Comparison of ENCODE assay signal across 8 cellular contexts in the genomic region with DNA sequence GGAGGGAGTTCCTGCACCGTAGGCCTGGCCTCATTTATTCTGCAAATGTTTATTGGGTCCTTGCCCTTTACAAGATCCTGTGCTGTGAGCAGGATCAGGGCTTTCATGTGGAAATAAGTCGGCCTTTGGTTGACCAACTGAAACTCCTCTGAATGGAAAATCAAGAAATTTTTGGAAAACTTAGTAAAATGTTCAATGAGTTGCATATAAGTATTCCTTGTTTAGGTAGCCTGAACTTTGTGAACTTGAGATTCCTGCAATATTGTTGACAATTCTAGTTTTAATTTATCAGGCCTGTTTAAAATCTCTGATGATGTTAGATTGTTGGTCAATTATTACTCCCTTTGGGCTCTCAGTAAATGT. TPM values are rescaled to one million over a fixed set of nuclear protein-coding genes. Genes with fewer than 3 reads are reported as not detected.
A peak's percentile ranks its signal among the peaks of the same experiment; 100 is the strongest.
DNase-seq lines count a peak whose midpoint lies in the region; ATAC-seq and TF ChIP-seq lines count a peak whose summit lies in the region.

No MANE protein-coding gene starts in this region.

- no peaks in the 10 kb centered on the region for H4K20me1 ChIP-seq in OCI-LY1 (ENCODE audit: insufficient read depth, low read length)
- peaks cover 8% of the 10 kb centered on the region for H4K20me1 ChIP-seq in neural cell (ENCODE audit: insufficient read depth)

- no peak for ATAC-seq in GM21619 (IDR thresholded peaks at IDR 0.05; ENCODE audit: unreplicated experiment)
- ATAC-seq in GM21515 (IDR thresholded peaks at IDR 0.05; ENCODE audit: unreplicated experiment): no peak
- ATAC-seq in HG02763 (IDR thresholded peaks at IDR 0.05; ENCODE audit: unreplicated experiment): no peak

- no peak for TF ChIP-seq EP300 in neural cell (conservative IDR thresholded peaks at IDR 0.05; ENCODE audit: poor library complexity, severe bottlenecking)

- peak overlapping the region; percentile 81 for H3K4me2 ChIP-seq in OCI-LY1 (ENCODE audit: low read length)
- H3K4me2 ChIP-seq in neural cell (ENCODE audit: low read length): peak overlapping the region; percentile 84

- CTCF ChIA-PET in BJ (lab: Yijun Ruan, JAX): interaction anchor here (1.6 kb wide), 1 partner anchor 31 kb away, joined by 3 read pairs; no protein-coding TSS in a partner anchor

- H3K4me1 ChIP-seq in OCI-LY1 (ENCODE audit: insufficient read depth, low read length, severe bottlenecking) (peaks cover 28% of the 10 kb centered on the region), endocrine pancreas (ENCODE audit: control insufficient read depth, insufficient read depth, low read length) (peaks cover 5% of the 10 kb centered on the region)

- H3K36me3 ChIP-seq in BJ (ENCODE audit: control insufficient read depth, insufficient read depth, low read length) (no peaks in the 10 kb centered on the region; the same call in 1 of the 2 replicates), OCI-LY1 (ENCODE audit: insufficient read depth, low read length) (peaks cover 42% of the 10 kb centered on the region), endocrine pancreas (ENCODE audit: control insufficient read depth, insufficient read depth, low read length) (peaks cover 3% of the 10 kb centered on the region), neural cell (ENCODE audit: insufficient read depth, low read length) (peaks cover 10% of the 10 kb centered on the region)

- POLR2A ChIA-PET in BJ (lab: Charles Lee): no interaction called here

- peak overlapping the region; percentile 76 for H3K4me3 ChIP-seq in BJ (ENCODE audit: low read depth, low read length)
- peak overlapping the region; percentile 77 for H3K4me3 ChIP-seq in OCI-LY1 (ENCODE audit: low read depth, low read length, poor library complexity, severe bottlenecking)
- peak overlapping the region; percentile 93 for H3K4me3 ChIP-seq in endocrine pancreas (ENCODE audit: control insufficient read depth, insufficient read depth, low read length)
- peak overlapping the region; percentile 91 for H3K4me3 ChIP-seq in neural cell (ENCODE audit: low read length)

- no peak overlapping the region for H2AFZ ChIP-seq in OCI-LY1 (ENCODE audit: low read length)
- no peak overlapping the region for H2AFZ ChIP-seq in neural cell (ENCODE audit: low read depth, low read length)

- H3K9ac ChIP-seq in OCI-LY1 (ENCODE audit: low read length): peak overlapping the region; percentile 77
- H3K9ac ChIP-seq in endocrine pancreas (ENCODE audit: control insufficient read depth, insufficient read depth, low read length): peak overlapping the region; percentile 97
- H3K9ac ChIP-seq in neural cell (ENCODE audit: low read length): peak overlapping the region; percentile 91

- H3F3A ChIP-seq in OCI-LY1 (ENCODE audit: insufficient read depth, low read length): peaks cover 10% of the 10 kb centered on the region
- H3F3A ChIP-seq in neural cell (ENCODE audit: insufficient read depth, low read length, poor library complexity, severe bottlenecking): peaks cover 4% of the 10 kb centered on the region

- H3K79me2 ChIP-seq in OCI-LY1 (ENCODE audit: insufficient read depth, low read length) (peaks cover 55% of the 10 kb centered on the region), neural cell (replicated peaks; ENCODE audit: insufficient read depth, low read length) (peaks cover 53% of the 10 kb centered on the region)

- DNase-seq in BJ (ENCODE audit: low read depth): no peak
- no peak for DNase-seq in ecto neural progenitor cell (ENCODE audit: low spot score)

- no peak overlapping the region for H3K27ac ChIP-seq in OCI-LY1 (ENCODE audit: low read depth, low read length, poor library complexity, severe bottlenecking)
- peak overlapping the region; percentile 86 for H3K27ac ChIP-seq in neural cell (ENCODE audit: low read length)

- H3K9me3 ChIP-seq in OCI-LY1 (ENCODE audit: low read length) (no peaks in the 10 kb centered on the region), endocrine pancreas (ENCODE audit: control insufficient read depth, low read length) (no peaks in the 10 kb centered on the region), neural cell (ENCODE audit: low read length) (no peaks in the 10 kb centered on the region)

- TF ChIP-seq RAD21 in neural cell (conservative IDR thresholded peaks at IDR 0.05): no peak

- TF ChIP-seq CTCF in BJ (IDR thresholded peaks at IDR 0.05; ENCODE audit: insufficient read depth, low read depth, low read length): no peak
- no peak for TF ChIP-seq CTCF in OCI-LY1 (IDR thresholded peaks at IDR 0.05; ENCODE audit: low read length)
- no peak for TF ChIP-seq CTCF in neural cell (IDR thresholded peaks at IDR 0.05; ENCODE audit: poor library complexity, severe bottlenecking)

- H3K27me3 ChIP-seq in BJ (ENCODE audit: control insufficient read depth, insufficient read depth, low read length) (no peaks in the 10 kb centered on the region), OCI-LY1 (ENCODE audit: insufficient read depth, low read length) (no peaks in the 10 kb centered on the region), endocrine pancreas (ENCODE audit: control insufficient read depth, insufficient read depth, low read length) (no peaks in the 10 kb centered on the region), neural cell (ENCODE audit: insufficient read depth, low read depth, low read length) (no peaks in the 10 kb centered on the region)

- H3K9me2 ChIP-seq in OCI-LY1 (ENCODE audit: low read depth, low read length) (no peaks in the 10 kb centered on the region), neural cell (ENCODE audit: insufficient read depth, low read length) (no peaks in the 10 kb centered on the region)

TF ChIP-seq in neural cell, 6 proteins besides CTCF, POLR2A, EP300 and RAD21:
- TF ChIP-seq, protein P1, sequence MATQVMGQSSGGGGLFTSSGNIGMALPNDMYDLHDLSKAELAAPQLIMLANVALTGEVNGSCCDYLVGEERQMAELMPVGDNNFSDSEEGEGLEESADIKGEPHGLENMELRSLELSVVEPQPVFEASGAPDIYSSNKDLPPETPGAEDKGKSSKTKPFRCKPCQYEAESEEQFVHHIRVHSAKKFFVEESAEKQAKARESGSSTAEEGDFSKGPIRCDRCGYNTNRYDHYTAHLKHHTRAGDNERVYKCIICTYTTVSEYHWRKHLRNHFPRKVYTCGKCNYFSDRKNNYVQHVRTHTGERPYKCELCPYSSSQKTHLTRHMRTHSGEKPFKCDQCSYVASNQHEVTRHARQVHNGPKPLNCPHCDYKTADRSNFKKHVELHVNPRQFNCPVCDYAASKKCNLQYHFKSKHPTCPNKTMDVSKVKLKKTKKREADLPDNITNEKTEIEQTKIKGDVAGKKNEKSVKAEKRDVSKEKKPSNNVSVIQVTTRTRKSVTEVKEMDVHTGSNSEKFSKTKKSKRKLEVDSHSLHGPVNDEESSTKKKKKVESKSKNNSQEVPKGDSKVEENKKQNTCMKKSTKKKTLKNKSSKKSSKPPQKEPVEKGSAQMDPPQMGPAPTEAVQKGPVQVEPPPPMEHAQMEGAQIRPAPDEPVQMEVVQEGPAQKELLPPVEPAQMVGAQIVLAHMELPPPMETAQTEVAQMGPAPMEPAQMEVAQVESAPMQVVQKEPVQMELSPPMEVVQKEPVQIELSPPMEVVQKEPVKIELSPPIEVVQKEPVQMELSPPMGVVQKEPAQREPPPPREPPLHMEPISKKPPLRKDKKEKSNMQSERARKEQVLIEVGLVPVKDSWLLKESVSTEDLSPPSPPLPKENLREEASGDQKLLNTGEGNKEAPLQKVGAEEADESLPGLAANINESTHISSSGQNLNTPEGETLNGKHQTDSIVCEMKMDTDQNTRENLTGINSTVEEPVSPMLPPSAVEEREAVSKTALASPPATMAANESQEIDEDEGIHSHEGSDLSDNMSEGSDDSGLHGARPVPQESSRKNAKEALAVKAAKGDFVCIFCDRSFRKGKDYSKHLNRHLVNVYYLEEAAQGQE (IDR thresholded peaks at IDR 0.05; ENCODE audit: borderline replicate concordance): no peak
- no peak for TF ChIP-seq EZH2 (IDR thresholded peaks at IDR 0.05; ENCODE audit: borderline replicate concordance, insufficient read depth, low read length, poor library complexity, severe bottlenecking)
- no peak for TF ChIP-seq POLR2AphosphoS5 (IDR thresholded peaks at IDR 0.05)
- no peak for TF ChIP-seq TAF1 (IDR thresholded peaks at IDR 0.05; ENCODE audit: low read depth)
- TF ChIP-seq MXI1 (conservative IDR thresholded peaks at IDR 0.05; ENCODE audit: poor library complexity, severe bottlenecking): no peak
- no peak for TF ChIP-seq SMC3 (conservative IDR thresholded peaks at IDR 0.05; ENCODE audit: poor library complexity)

RNA-seq across cellular contexts. Expression of a gene that starts 1.1 kb away (rescaled TPM):
- polyA plus RNA-seq in BJ (2011; rRNA removed): 4.4 and 5.3 TPM in 2 replicates
- polyA minus RNA-seq in BJ (2011; rRNA and poly(A)+ RNA removed): 6.9 and 11.1 TPM in 2 replicates
- polyA plus RNA-seq in neural cell: 6.8 and 8.4 TPM in 2 replicates
- polyA minus RNA-seq in neural cell: 21.8 and 22.9 TPM in 2 replicates

RNA-seq across cellular contexts. Expression of a gene that starts 35.0 kb away (rescaled TPM):
- polyA plus RNA-seq in BJ (2011; rRNA removed): 502 and 974 TPM in 2 replicates
- polyA minus RNA-seq in BJ (2011; rRNA and poly(A)+ RNA removed): 951 and 994 TPM in 2 replicates
- polyA plus RNA-seq in neural cell: 227 and 232 TPM in 2 replicates
- polyA minus RNA-seq in neural cell: 346 and 374 TPM in 2 replicates

RNA-seq across cellular contexts. Expression of a gene that starts 52.9 kb away (rescaled TPM):
- polyA plus RNA-seq in BJ (2011; rRNA removed) (not detected in 2 replicates), neural cell (0.90 TPM in 1 of 2 replicates, not detected in the other)
- not detected in 2 replicates for polyA minus RNA-seq in BJ (2011; rRNA and poly(A)+ RNA removed)
- not detected in 2 replicates for polyA minus RNA-seq in neural cell
